Comparison of ENCODE assay signal across 30 cellular contexts in genomic region chr6:71452709-71453108, GRCh38.
"Had no signal": no experiment of that assay in that cellular context is flagged by ENCODE, and none has a peak within 500 bp of the region (broad histone marks: within the 10 kb centered on the region; RNA-seq: fewer than 3 reads in every experiment).

No MANE protein-coding gene starts in this region.

- H3K27ac ChIP-seq: adrenal gland, breast epithelium, cardiac muscle cell, colonic mucosa, epithelial cell of prostate, esophagus squamous epithelium, foreskin keratinocyte, gastrocnemius medialis, heart left ventricle had no signal

- ATAC-seq: activated CD4-positive, alpha-beta T cell treated with anti-CD3 and anti-CD28 coated beads for 36 hours; activated CD8-positive, alpha-beta memory T cell treated with anti-CD3 and anti-CD28 coated beads, Interleukin-2, amount 10 ng/mL, durations not matched to agents 7 days and 5 days; activated CD8-positive, alpha-beta T cell treated with anti-CD3 and anti-CD28 coated beads, Interleukin-2, amount 10 ng/mL, durations not matched to agents 7 days and 5 days; activated naive CD8-positive, alpha-beta T cell treated with anti-CD3 and anti-CD28 coated beads, Interleukin-2, amount 50 U/mL, for 24 hours; foreskin keratinocyte; gastrocnemius medialis; heart left ventricle had no signal

- H3K27me3 ChIP-seq: adrenal gland, breast epithelium, cardiac muscle cell, colonic mucosa, esophagus squamous epithelium, foreskin keratinocyte, gastrocnemius medialis, heart left ventricle had no signal

- H3K36me3 ChIP-seq: adrenal gland, breast epithelium, cardiac muscle cell, colonic mucosa, esophagus squamous epithelium, gastrocnemius medialis had no signal

- H3K4me1 ChIP-seq: adrenal gland, breast epithelium, colonic mucosa, esophagus squamous epithelium, foreskin keratinocyte, gastrocnemius medialis had no signal

- H3K4me3 ChIP-seq: adrenal gland, breast epithelium, cardiac muscle cell, colonic mucosa, esophagus squamous epithelium, gastrocnemius medialis, heart left ventricle had no signal

- DNase-seq: activated CD4-positive, alpha-beta memory T cell treated with anti-CD3 and anti-CD28 coated beads for 36 hours; activated CD4-positive, alpha-beta T cell treated with anti-CD3 and anti-CD28 coated beads for 36 hours; activated CD4-positive, alpha-beta T cell treated with anti-CD3 and anti-CD28 coated beads, Interleukin-2, amount 10 ng/mL, durations not matched to agents 24 days and 14 days; activated CD4-positive, CD25-positive, alpha-beta regulatory T cell; activated CD4-positive, CD25-positive, alpha-beta regulatory T cell treated with anti-CD3 and anti-CD28 coated beads, Interleukin-2, amount 50 U/mL, for 72 hours; activated CD8-positive, alpha-beta memory T cell treated with anti-CD3 and anti-CD28 coated beads, Interleukin-2, amount 10 ng/mL, durations not matched to agents 7 days and 5 days; activated CD8-positive, alpha-beta memory T cell treated with anti-CD3 and anti-CD28 coated beads, Interleukin-2, amount 50 U/mL, for 4 hours; activated CD8-positive, alpha-beta T cell treated with anti-CD3 and anti-CD28 coated beads, Interleukin-2, amount 10 ng/mL, durations not matched to agents 7 days and 5 days; activated effector memory CD4-positive, alpha-beta T cell treated with anti-CD3 and anti-CD28 coated beads, Interleukin-2, amount 50 U/mL, for 16 hours; activated naive CD4-positive, alpha-beta T cell treated with anti-CD3 and anti-CD28 coated beads for 36 hours; activated naive CD8-positive, alpha-beta T cell treated with anti-CD3 and anti-CD28 coated beads for 36 hours; activated naive CD8-positive, alpha-beta T cell treated with anti-CD3 and anti-CD28 coated beads, Interleukin-2, amount 50 U/mL, for 24 hours; activated T-cell treated with anti-CD3 and anti-CD28 coated beads, Interleukin-2, amount 50 U/mL, for 1 hour; activated T-cell treated with anti-CD3 and anti-CD28 coated beads, Interleukin-2, amount 50 U/mL, for 48 hours; adrenal gland; amygdala; aorta; central memory CD4-positive, alpha-beta T cell; cerebellar nuclear complex; colonic mucosa; effector CD8-positive, alpha-beta T cell; esophagus squamous epithelium; foreskin keratinocyte; gastrocnemius medialis; glutamatergic neuron; heart left ventricle; T-helper 2 cell had no signal

- H3K9me3 ChIP-seq: adrenal gland, breast epithelium, colonic mucosa, esophagus squamous epithelium, gastrocnemius medialis had no signal
